In the genomic region with DNA sequence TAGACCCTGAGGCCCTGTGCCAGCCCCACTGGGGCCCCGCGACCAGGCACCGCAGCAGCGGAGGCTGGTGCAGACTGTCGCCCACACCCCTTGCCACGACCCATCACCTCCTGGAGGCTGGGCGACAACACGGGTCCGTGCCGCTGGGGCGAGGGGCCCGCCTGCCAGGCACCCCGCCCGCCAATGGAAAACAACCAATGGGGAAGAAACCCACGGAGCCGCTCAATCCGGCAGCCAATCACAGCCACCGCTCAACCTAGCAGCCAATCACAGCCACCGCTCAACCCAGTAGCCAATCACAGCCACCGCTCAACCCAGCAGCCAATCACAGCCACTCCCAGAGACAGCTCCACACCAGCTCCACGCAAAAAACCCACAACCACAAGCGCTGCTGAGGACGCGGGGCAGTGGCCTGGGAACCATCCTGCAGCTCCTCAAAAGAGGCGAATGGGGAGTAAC, we compare ENCODE assay signal across 8 cellular contexts. TPM values are rescaled to one million over a fixed set of nuclear protein-coding genes. Genes with fewer than 3 reads are reported as not detected.
DNase-seq lines count a peak whose midpoint lies in the region; ATAC-seq and TF ChIP-seq lines count a peak whose summit lies in the region.

No MANE protein-coding gene starts in this region.

- H2AFZ ChIP-seq in KMS-11 (ENCODE audit: low read depth), result no peak overlapping the region

- TF ChIP-seq CTCF in KMS-11 (conservative IDR thresholded peaks at IDR 0.05; ENCODE audit: low read depth, low read length) (no peak), foreskin keratinocyte (conservative IDR thresholded peaks at IDR 0.05) (no peak)

- H3K27me3 ChIP-seq in KMS-11 (ENCODE audit: insufficient read depth, low read depth) (no peaks in the 10 kb centered on the region), foreskin keratinocyte (no peaks in the 10 kb centered on the region)

- peak; percentile 89 for DNase-seq in GM19238 (ENCODE audit: insufficient read length, low spot score)
- peak; percentile 57 to 62 for DNase-seq in activated CD8-positive, alpha-beta memory T cell treated with anti-CD3 and anti-CD28 coated beads for 4 hours (ENCODE audit: low read depth in 2 of 2)
- no peak for DNase-seq in foreskin keratinocyte
- DNase-seq in stimulated activated CD4-positive, alpha-beta T cell treated with anti-CD3 and anti-CD28 coated beads, TNF-alpha, amount 100 ng/mL, for 1 hour (ENCODE audit: low read depth in 3 of 3, low spot score in 1 of 3), result peak; percentile 49 to 65 (median 61)
- DNase-seq in COR-L47 (lab: John Stamatoyannopoulos, UW), result no peak
- no peak for DNase-seq in superior temporal gyrus (ENCODE audit: extremely low spot score)
- no peak for DNase-seq in NCI-H2196 treated with DMSO at 0.1 percent for 48 hours (lab: John Stamatoyannopoulos, UW; ENCODE audit: unreplicated experiment)

- no peak overlapping the region for H3K9ac ChIP-seq in KMS-11

- H3K4me1 ChIP-seq in KMS-11 (ENCODE audit: low read depth, poor library complexity, severe bottlenecking) (peaks cover 6% of the 10 kb centered on the region), foreskin keratinocyte (peaks cover 2% of the 10 kb centered on the region)

- H3K27ac ChIP-seq in KMS-11 (no peak overlapping the region), foreskin keratinocyte (no peak overlapping the region)

- H3K36me3 ChIP-seq in KMS-11 (ENCODE audit: insufficient read depth), result no peaks in the 10 kb centered on the region

- H3K4me3 ChIP-seq in KMS-11 (IDR thresholded peaks at IDR 0.05; ENCODE audit: insufficient read depth, low read depth, low read length), result no peak overlapping the region

- no peaks in the 10 kb centered on the region for H4K20me1 ChIP-seq in KMS-11 (ENCODE audit: insufficient read depth)

- H3K4me2 ChIP-seq in KMS-11, result peak overlapping the region; percentile 92; the same call in 1 of the 2 replicates

- ATAC-seq in foreskin keratinocyte, result peak; percentile 7

- H3K79me2 ChIP-seq in KMS-11 (ENCODE audit: insufficient read depth, low read depth), result no peaks in the 10 kb centered on the region

RNA-seq across cellular contexts. Expression of a gene that starts 29.7 kb away (rescaled TPM):
- 237 and 247 TPM in 2 replicates for total RNA-seq in foreskin keratinocyte
- polyA plus RNA-seq in foreskin keratinocyte, result 377 and 403 TPM in 2 replicates

RNA-seq across cellular contexts. Expression of a gene that starts 38.3 kb away (rescaled TPM):
- total RNA-seq in foreskin keratinocyte, result 148 and 163 TPM in 2 replicates
- polyA plus RNA-seq in foreskin keratinocyte, result 313 and 314 TPM in 2 replicates

RNA-seq across cellular contexts. Expression of a gene that starts 40.6 kb away (rescaled TPM):
- total RNA-seq in foreskin keratinocyte, result 31.9 and 32.2 TPM in 2 replicates
- 18.2 and 18.3 TPM in 2 replicates for polyA plus RNA-seq in foreskin keratinocyte

Comparison
In these comparisons a context has a peak if more than half of its experiments do, and no peak if none do; other contexts are left out.
1. DNase-seq: peak in GM19238 (single experiment), activated CD8-positive, alpha-beta memory T cell treated with anti-CD3 and anti-CD28 coated beads for 4 hours (2 of 2) and stimulated activated CD4-positive, alpha-beta T cell treated with anti-CD3 and anti-CD28 coated beads, TNF-alpha, amount 100 ng/mL, for 1 hour (3 of 3); none in foreskin keratinocyte (0 of 2), COR-L47 (single experiment), superior temporal gyrus (single experiment) and NCI-H2196 treated with DMSO at 0.1 percent for 48 hours (single experiment).